ENCODE assay signal across 8 cellular contexts in genomic region chr7:94003446-94004023, GRCh38. TPM values are rescaled to one million over a fixed set of nuclear protein-coding genes. Genes with fewer than 3 reads are reported as not detected.
DNase-seq lines count a peak whose midpoint lies in the region; ATAC-seq and TF ChIP-seq lines count a peak whose summit lies in the region.

No MANE protein-coding gene starts in this region.

- DNase-seq in GM06990 (ENCODE audit: extremely low read depth, insufficient read length): no peak
- DNase-seq in HPDE6-E6E7 (ENCODE audit: extremely low spot score): peak; percentile 23
- DNase-seq in activated T-helper 1 cell treated with anti-CD3 and anti-CD28 coated beads, Interleukin-12 subunit alpha, Interleukin-12 subunit beta, Interleukin-2, Interleukin-4 antibody, amounts not matched to agents 30 ng/mL and 10 ng/mL and 1 ng/mL, durations not matched to agents 14 hours and 24 hours and 36 hours (ENCODE audit: low spot score): no peak
- no peak for DNase-seq in left cardiac atrium
- no peak for DNase-seq in sciatic nerve (ENCODE audit: low spot score)
- no peak for DNase-seq in posterior cingulate gyrus
- DNase-seq in inferior parietal cortex (ENCODE audit: extremely low spot score): no peak

- peak overlapping the region; percentile 97 for H3K27ac Mint-ChIP-seq in activated T-helper 1 cell treated with anti-CD3 and anti-CD28 coated beads, Interleukin-12 subunit alpha, Interleukin-12 subunit beta, Interleukin-2, Interleukin-4 antibody, amounts not matched to agents 30 ng/mL and 10 ng/mL and 1 ng/mL, durations not matched to agents 14 hours and 24 hours and 36 hours

- no peaks in the 10 kb centered on the region for H3K27me3 ChIP-seq in GM06990 (replicated peaks; ENCODE audit: control insufficient read depth, insufficient read depth, low read length)

- H3K9me3 Mint-ChIP-seq in activated T-helper 1 cell treated with anti-CD3 and anti-CD28 coated beads, Interleukin-12 subunit alpha, Interleukin-12 subunit beta, Interleukin-2, Interleukin-4 antibody, amounts not matched to agents 30 ng/mL and 10 ng/mL and 1 ng/mL, durations not matched to agents 14 hours and 24 hours and 36 hours: no peaks in the 10 kb centered on the region

- ATAC-seq in GM21447 (IDR thresholded peaks at IDR 0.05; ENCODE audit: unreplicated experiment) (peak; percentile 31), left cardiac atrium (peak; percentile 20 to 48), sciatic nerve (peak; percentile 42)

- peaks cover 35% of the 10 kb centered on the region for H3K4me1 Mint-ChIP-seq in activated T-helper 1 cell treated with anti-CD3 and anti-CD28 coated beads, Interleukin-12 subunit alpha, Interleukin-12 subunit beta, Interleukin-2, Interleukin-4 antibody, amounts not matched to agents 30 ng/mL and 10 ng/mL and 1 ng/mL, durations not matched to agents 14 hours and 24 hours and 36 hours (ENCODE audit: low read depth)

- no peaks in the 10 kb centered on the region; the same call in none of the 2 replicates for H3K36me3 ChIP-seq in GM06990 (ENCODE audit: control insufficient read depth, insufficient read depth, low read length)

- intact Hi-C loops in activated T-helper 1 cell treated with anti-CD3 and anti-CD28 coated beads, Interleukin-12 subunit alpha, Interleukin-12 subunit beta, Interleukin-2, Interleukin-4 antibody, amounts not matched to agents 30 ng/mL and 10 ng/mL and 1 ng/mL, durations not matched to agents 14 hours and 24 hours and 36 hours (cut with micrococcal nuclease): loop anchor here (1.0 to 10.0 kb wide), 12 partner anchors 81 to 1869 kb away; partner anchors contain the start of genes ANKIB1, CYP51A1, GNG11 and KRIT1
- intact Hi-C loops in left cardiac atrium (cut with DNase I) (loop anchor here in 1 of 2 donors (5.0 to 10.0 kb wide), 3 partner anchors 76 to 271 kb away; no protein-coding TSS in a partner anchor), sciatic nerve (cut with DNase I) (no loop called here), posterior cingulate gyrus (cut with DNase I) (no loop called here)

- peak overlapping the region; percentile 97 for H3K4me3 Mint-ChIP-seq in activated T-helper 1 cell treated with anti-CD3 and anti-CD28 coated beads, Interleukin-12 subunit alpha, Interleukin-12 subunit beta, Interleukin-2, Interleukin-4 antibody, amounts not matched to agents 30 ng/mL and 10 ng/mL and 1 ng/mL, durations not matched to agents 14 hours and 24 hours and 36 hours

- peak overlapping the region; percentile 95 for H3K4me3 ChIP-seq in GM06990 (replicated peaks; ENCODE audit: low read depth, low read length)

- H3K27me3 Mint-ChIP-seq in activated T-helper 1 cell treated with anti-CD3 and anti-CD28 coated beads, Interleukin-12 subunit alpha, Interleukin-12 subunit beta, Interleukin-2, Interleukin-4 antibody, amounts not matched to agents 30 ng/mL and 10 ng/mL and 1 ng/mL, durations not matched to agents 14 hours and 24 hours and 36 hours (ENCODE audit: insufficient read depth): peaks cover 4% of the 10 kb centered on the region

- peaks cover 2% of the 10 kb centered on the region for H3K36me3 Mint-ChIP-seq in activated T-helper 1 cell treated with anti-CD3 and anti-CD28 coated beads, Interleukin-12 subunit alpha, Interleukin-12 subunit beta, Interleukin-2, Interleukin-4 antibody, amounts not matched to agents 30 ng/mL and 10 ng/mL and 1 ng/mL, durations not matched to agents 14 hours and 24 hours and 36 hours (ENCODE audit: low read depth)

- no peak for TF ChIP-seq CTCF in GM06990 (IDR thresholded peaks at IDR 0.05; ENCODE audit: insufficient read depth, low read length, poor library complexity, severe bottlenecking)

RNA-seq across cellular contexts. Expression of gene BET1, which starts 0.6 kb away (rescaled TPM):
- 21.4 and 21.6 TPM in 2 replicates for total RNA-seq in activated T-helper 1 cell treated with anti-CD3 and anti-CD28 coated beads, Interleukin-12 subunit alpha, Interleukin-12 subunit beta, Interleukin-2, Interleukin-4 antibody, amounts not matched to agents 30 ng/mL and 10 ng/mL and 1 ng/mL, durations not matched to agents 14 hours and 24 hours and 36 hours
- total RNA-seq in left cardiac atrium: 10 to 100 TPM; 17.0 to 17.1 TPM
- total RNA-seq in sciatic nerve: 26.4 TPM
